In genomic region chr3:113088616-113089015, GRCh38 we compare ENCODE assay signal across 15 cellular contexts.
"Had no signal": no experiment of that assay in that cellular context is flagged by ENCODE, and none has a peak within 500 bp of the region (broad histone marks: within the 10 kb centered on the region; RNA-seq: fewer than 3 reads in every experiment).

No MANE protein-coding gene starts in this region.

- ATAC-seq: activated CD4-positive, CD25-positive, alpha-beta regulatory T cell treated with anti-CD3 and anti-CD28 coated beads, Interleukin-2, amount 50 U/mL, for 24 hours; left colon had no signal

- DNase-seq: activated CD4-positive, alpha-beta T cell treated with anti-CD3 and anti-CD28 coated beads, Interleukin-2, amount 50 U/mL, for 1 hour; activated CD8-positive, alpha-beta memory T cell treated with anti-CD3 and anti-CD28 coated beads for 24 hours; activated naive CD8-positive, alpha-beta T cell treated with anti-CD3 and anti-CD28 coated beads, Interleukin-2, amount 10 ng/mL, durations not matched to agents 7 days and 5 days; brain microvascular endothelial cell; cortex of kidney; effector CD4-positive, alpha-beta T cell; left colon; mammary epithelial cell; naive B cell; stimulated activated CD4-positive, alpha-beta T cell treated with anti-CD3 and anti-CD28 coated beads, Interleukin-2, amount 100 ng/mL, for 48 hours; stimulated activated naive CD4-positive, alpha-beta T cell; substantia nigra; T-helper 9 cell; trophoblast cell had no signal
